ENCODE assay signal across 9 cellular contexts in the genomic region with DNA sequence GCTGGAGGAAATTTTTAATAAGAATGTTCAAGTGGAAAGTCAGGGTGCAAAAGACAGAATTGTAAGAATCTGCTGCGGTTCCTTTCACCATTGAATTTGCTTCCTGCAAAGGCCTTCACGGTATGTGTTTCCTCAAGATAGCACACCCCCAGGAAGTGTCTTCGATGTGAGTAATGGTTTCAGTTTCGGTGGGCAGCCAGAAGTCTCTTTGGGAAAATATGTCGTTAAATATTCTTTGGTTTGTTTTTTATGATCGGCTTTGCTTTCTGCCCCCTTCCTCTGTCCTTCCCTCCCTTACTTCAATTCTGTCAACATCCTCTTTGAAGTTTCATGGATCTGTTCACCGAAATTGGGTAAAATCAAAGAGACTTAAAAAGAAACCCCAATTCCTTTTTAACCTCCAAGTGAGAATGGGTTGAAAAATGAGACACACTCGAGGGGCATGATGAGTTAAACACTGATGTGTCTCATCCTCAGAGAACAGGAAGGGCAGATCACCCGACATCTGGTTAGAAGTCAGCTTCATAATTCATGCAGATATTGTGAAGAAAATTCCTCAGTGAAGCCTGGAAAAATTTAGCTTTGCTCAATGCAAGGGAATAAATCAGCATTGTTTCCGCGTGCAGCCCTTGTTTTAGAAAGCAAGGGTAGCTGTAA.
DNase-seq lines count a peak whose midpoint lies in the region; ATAC-seq lines count a peak whose summit lies in the region.
"Had no signal": no experiment of that assay in that cellular context is flagged by ENCODE, and none has a peak within 500 bp of the region (broad histone marks: within the 10 kb centered on the region; RNA-seq: fewer than 3 reads in every experiment).

No MANE protein-coding gene starts in this region.

- H3K4me1 ChIP-seq in muscle layer of duodenum (ENCODE audit: control insufficient read depth in 1 of 2, insufficient read depth in 2 of 2, low read length in 2 of 2) = peaks cover 0 to 17% of the 10 kb centered on the region in 2 donors

- peaks cover 8 to 16% (median 14%) of the 10 kb centered on the region in 3 donors for H3K4me1 Mint-ChIP-seq in IgD-negative memory B cell

- ATAC-seq in GM18861 (IDR thresholded peaks at IDR 0.05; ENCODE audit: unreplicated experiment) (peak; percentile 49), HG03439 (IDR thresholded peaks at IDR 0.05; ENCODE audit: unreplicated experiment) (no peak)

- H3K36me3 Mint-ChIP-seq in IgD-negative memory B cell = no peaks in the 10 kb centered on the region

- no peaks in the 10 kb centered on the region for H3K9me3 Mint-ChIP-seq in IgD-negative memory B cell

- H3K36me3 ChIP-seq in muscle layer of duodenum (ENCODE audit: control insufficient read depth in 1 of 2, insufficient read depth in 2 of 2, low read length in 2 of 2) = no peaks in the 10 kb centered on the region

- DNase-seq in amniotic epithelial cell (ENCODE audit: low read depth) (peak; percentile 71), HUDEP-2 (lab: John Stamatoyannopoulos, UW; ENCODE audit: unreplicated experiment in 76 of 76) (no peak), NCI-H2029 treated with DMSO at 0.1 percent for 48 hours (lab: John Stamatoyannopoulos, UW) (no peak)
- no peak for DNase-seq in stimulated activated CD4-positive, alpha-beta T cell treated with anti-CD3 and anti-CD28 coated beads, Interleukin-4, amount 100 ng/mL, for 24 hours
- DNase-seq: left cardiac atrium had no signal

- no peak overlapping the region for H3K27ac ChIP-seq in muscle layer of duodenum (ENCODE audit: low read length)

- peaks cover 9% of the 10 kb centered on the region for H3K27me3 Mint-ChIP-seq in IgD-negative memory B cell

- H3K9me3 ChIP-seq in muscle layer of duodenum (ENCODE audit: control insufficient read depth in 1 of 2, low read length in 2 of 2) = no peaks in the 10 kb centered on the region

- peak overlapping the region; percentile 16 to 43 for H3K4me3 ChIP-seq in muscle layer of duodenum (ENCODE audit: low read depth in 1 of 2, low read length in 2 of 2)

- H3K27ac Mint-ChIP-seq in IgD-negative memory B cell = peak overlapping the region in 2 of 3 donors; percentile 71 to 74

- H3K4me3 Mint-ChIP-seq in IgD-negative memory B cell = peak overlapping the region in 3 of 4 donors; percentile 70 to 85 (median 82)

- H3K27me3 ChIP-seq in muscle layer of duodenum (ENCODE audit: low read depth, low read length) = no peaks in the 10 kb centered on the region
